8 cellular contexts compared by ENCODE assay signal in the genomic region with DNA sequence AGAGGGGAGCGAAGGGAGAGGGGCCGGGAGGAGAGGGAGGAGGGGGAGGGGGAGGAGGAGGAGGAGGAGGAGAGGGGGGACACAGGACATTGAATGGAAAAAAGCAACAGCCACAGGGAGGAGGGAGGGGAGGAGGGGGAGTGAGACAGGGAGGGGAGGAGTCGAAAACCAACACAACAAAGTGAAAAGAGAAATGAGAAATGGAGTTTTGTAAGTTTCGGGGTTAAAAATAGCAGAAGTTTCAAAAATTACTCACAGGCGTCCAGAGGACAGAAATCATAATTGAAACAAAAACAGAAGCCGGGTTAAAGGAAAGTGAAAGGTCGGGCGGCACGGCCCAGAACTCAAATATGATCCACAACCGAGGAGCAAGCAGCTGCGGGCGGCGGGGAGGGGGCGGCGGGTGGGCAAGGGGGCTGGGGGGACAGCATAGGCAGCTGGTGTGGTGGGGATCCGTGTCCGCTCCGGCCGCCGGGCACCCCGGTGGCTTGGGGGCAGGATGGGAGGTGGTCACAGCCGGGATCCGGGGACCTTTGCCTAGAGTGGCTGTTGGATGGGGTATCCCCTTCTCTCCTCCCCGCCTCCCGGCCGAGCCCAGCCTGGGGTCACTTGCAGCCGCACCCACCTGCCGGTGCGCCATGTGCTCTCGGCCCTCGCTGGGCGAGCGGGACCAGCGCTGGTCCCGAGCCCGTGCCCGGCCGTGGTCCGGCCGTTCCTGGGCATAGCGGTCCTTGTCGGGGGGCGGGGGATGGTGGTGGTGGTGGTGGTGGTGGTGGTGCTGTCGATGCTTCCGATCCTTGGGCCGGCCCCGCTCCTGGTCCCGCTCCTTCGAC. TPM values are rescaled to one million over a fixed set of nuclear protein-coding genes. Genes with fewer than 3 reads are reported as not detected.
A peak's percentile ranks its signal among the peaks of the same experiment; 100 is the strongest.
DNase-seq lines count a peak whose midpoint lies in the region; ATAC-seq and TF ChIP-seq lines count a peak whose summit lies in the region.

No MANE protein-coding gene starts in this region.

- no peak for TF ChIP-seq CTCF in smooth muscle cell (IDR thresholded peaks at IDR 0.05; ENCODE audit: borderline replicate concordance, insufficient read depth, poor library complexity, severe bottlenecking)

- H3K36me3 Mint-ChIP-seq in activated T-helper 17 cell treated with anti-CD3 and anti-CD28 coated beads, Interleukin-2, amount 50 U/mL, for 72 hours (ENCODE audit: low read depth), result no peaks in the 10 kb centered on the region

- no peaks in the 10 kb centered on the region for H3F3A ChIP-seq in smooth muscle cell (ENCODE audit: low read depth)

- H3K9ac ChIP-seq in BLaER1 treated with 17β-estradiol and CSF1 and Interleukin-3, amounts not matched to agents 10 nM and 100 nM, result peak overlapping the region; percentile 90 to 99 (median 97)
- peak overlapping the region in 2 of 3 donors; percentile 21 to 66 for H3K9ac ChIP-seq in skeletal muscle tissue (ENCODE audit: low read depth in 1 of 3, low read length in 3 of 3)
- H3K9ac ChIP-seq in smooth muscle cell (ENCODE audit: low read depth), result no peak overlapping the region

- H3K36me3 ChIP-seq in BLaER1 treated with 17β-estradiol and CSF1 and Interleukin-3, amounts not matched to agents 10 nM and 100 nM, result peaks cover 0 to 7% (median 0%) of the 10 kb centered on the region in 11 experiments; a peak in 3 of 22 replicates
- H3K36me3 ChIP-seq in skeletal muscle tissue (ENCODE audit: control insufficient read depth in 3 of 3, insufficient read depth in 3 of 3, low read length in 3 of 3) (no peaks in the 10 kb centered on the region), smooth muscle cell (ENCODE audit: low read depth) (no peaks in the 10 kb centered on the region)

- peak overlapping the region; percentile 93 to 98 (median 97) for H3K4me2 ChIP-seq in BLaER1 treated with 17β-estradiol and CSF1 and Interleukin-3, amounts not matched to agents 10 nM and 100 nM
- H3K4me2 ChIP-seq in smooth muscle cell, result no peak overlapping the region

- H3K4me1 Mint-ChIP-seq in activated T-helper 17 cell treated with anti-CD3 and anti-CD28 coated beads, Interleukin-2, amount 50 U/mL, for 72 hours, result peaks cover 19% of the 10 kb centered on the region

- ATAC-seq in GM21529 (IDR thresholded peaks at IDR 0.05; ENCODE audit: unreplicated experiment), result peak; percentile 57
- ATAC-seq in activated T-helper 17 cell treated with anti-CD3 and anti-CD28 coated beads, Interleukin-2, amount 50 U/mL, for 72 hours (replicated peaks), result peak; percentile 87

- H4K20me1 ChIP-seq in BLaER1 treated with 17β-estradiol and CSF1 and Interleukin-3, amounts not matched to agents 10 nM and 100 nM, result no peaks in the 10 kb centered on the region
- no peaks in the 10 kb centered on the region for H4K20me1 ChIP-seq in smooth muscle cell (ENCODE audit: low read depth)

- H3K4me3 ChIP-seq in BLaER1 treated with 17β-estradiol and CSF1 and Interleukin-3, amounts not matched to agents 10 nM and 100 nM, result peak overlapping the region; percentile 59 to 81 (median 72)
- peak overlapping the region; percentile 24 to 62 (median 40) for H3K4me3 ChIP-seq in skeletal muscle tissue (ENCODE audit: low read length in 3 of 3)
- no peak overlapping the region for H3K4me3 ChIP-seq in smooth muscle cell

- DNase-seq in NOMO-1 (lab: John Stamatoyannopoulos, UW; ENCODE audit: unreplicated experiment in 2 of 2), result peak; percentile 87 to 97
- peak; percentile 31 for DNase-seq in globus pallidus (ENCODE audit: low spot score)
- no peak for DNase-seq in smooth muscle cell (lab: John Stamatoyannopoulos, UW; ENCODE audit: unreplicated experiment)
- DNase-seq in NCI-H526 (lab: John Stamatoyannopoulos, UW), result no peak

- H3K27me3 Mint-ChIP-seq in activated T-helper 17 cell treated with anti-CD3 and anti-CD28 coated beads, Interleukin-2, amount 50 U/mL, for 72 hours, result no peaks in the 10 kb centered on the region

- peak overlapping the region; percentile 91 to 100 (median 100) for H3K27ac ChIP-seq in BLaER1 treated with 17β-estradiol and CSF1 and Interleukin-3, amounts not matched to agents 10 nM and 100 nM
- H3K27ac ChIP-seq in skeletal muscle tissue (ENCODE audit: low read depth, low read length) (peak overlapping the region; percentile 66), smooth muscle cell (ENCODE audit: low read depth) (no peak overlapping the region)

- H3K9me3 ChIP-seq in BLaER1 treated with 17β-estradiol and CSF1 and Interleukin-3, amounts not matched to agents 10 nM and 100 nM (replicated peaks in 1 of 11), result no peaks in the 10 kb centered on the region
- H3K9me3 ChIP-seq in skeletal muscle tissue (ENCODE audit: control insufficient read depth in 3 of 3, low read length in 3 of 3) (no peaks in the 10 kb centered on the region), smooth muscle cell (replicated peaks; ENCODE audit: low read depth) (no peaks in the 10 kb centered on the region)

- H3K4me1 ChIP-seq in BLaER1 treated with 17β-estradiol and CSF1 and Interleukin-3, amounts not matched to agents 10 nM and 100 nM, result peaks cover 51 to 86% (median 80%) of the 10 kb centered on the region in 10 experiments
- no peaks in the 10 kb centered on the region for H3K4me1 ChIP-seq in skeletal muscle tissue (ENCODE audit: control insufficient read depth in 3 of 3, insufficient read depth in 3 of 3, low read length in 3 of 3)
- no peaks in the 10 kb centered on the region for H3K4me1 ChIP-seq in smooth muscle cell (ENCODE audit: low read depth)

- peaks cover 0 to 10% (median 0%) of the 10 kb centered on the region in 11 experiments; a peak in 4 of 22 replicates for H3K27me3 ChIP-seq in BLaER1 treated with 17β-estradiol and CSF1 and Interleukin-3, amounts not matched to agents 10 nM and 100 nM
- H3K27me3 ChIP-seq in skeletal muscle tissue (ENCODE audit: control insufficient read depth in 3 of 3, insufficient read depth in 3 of 3, low read length in 3 of 3) (peaks cover 0 to 10% (median 5%) of the 10 kb centered on the region in 3 donors), smooth muscle cell (ENCODE audit: low read depth) (no peaks in the 10 kb centered on the region)

- peak overlapping the region; percentile 89 for H3K27ac Mint-ChIP-seq in activated T-helper 17 cell treated with anti-CD3 and anti-CD28 coated beads, Interleukin-2, amount 50 U/mL, for 72 hours

- 92% methylated on average over 34 of the region's 49 CpGs for WGBS in smooth muscle cell (ENCODE audit: low lambda C conversion rate)

- H3K9me3 Mint-ChIP-seq in activated T-helper 17 cell treated with anti-CD3 and anti-CD28 coated beads, Interleukin-2, amount 50 U/mL, for 72 hours, result no peaks in the 10 kb centered on the region

- H2AFZ ChIP-seq in smooth muscle cell (ENCODE audit: low read depth), result no peak overlapping the region

- H3K4me3 Mint-ChIP-seq in activated T-helper 17 cell treated with anti-CD3 and anti-CD28 coated beads, Interleukin-2, amount 50 U/mL, for 72 hours, result peak overlapping the region; percentile 86

- H3K79me2 ChIP-seq in smooth muscle cell (ENCODE audit: low read depth), result no peaks in the 10 kb centered on the region

RNA-seq across cellular contexts. Expression of gene IER2, which starts 58.1 kb away (rescaled TPM):
- 100 to 1,000 TPM in 1 of 2 donors, 10 to 100 TPM in 1; 85.9 to 140 TPM for total RNA-seq in activated T-helper 17 cell treated with anti-CD3 and anti-CD28 coated beads, Interleukin-2, amount 50 U/mL, for 72 hours
- total RNA-seq in skeletal muscle tissue, result 23.5 TPM
- total RNA-seq in smooth muscle cell, result 113 and 118 TPM in 2 replicates
- polyA plus RNA-seq in smooth muscle cell, result 732 and 766 TPM in 2 replicates

RNA-seq across cellular contexts. Expression of gene STX10, which starts 58.2 kb away (rescaled TPM):
- total RNA-seq in activated T-helper 17 cell treated with anti-CD3 and anti-CD28 coated beads, Interleukin-2, amount 50 U/mL, for 72 hours, result 10 to 100 TPM; 76.4 to 91.3 TPM
- total RNA-seq in skeletal muscle tissue (24.5 TPM), smooth muscle cell (37.6 and 59.6 TPM in 2 replicates)
- polyA plus RNA-seq in smooth muscle cell, result 69.1 and 83.1 TPM in 2 replicates

Comparison
In these comparisons a context has a peak if more than half of its experiments do, and no peak if none do; other contexts are left out.
1. DNase-seq: peak in NOMO-1 (2 of 2) and globus pallidus (single experiment); none in smooth muscle cell (single experiment) and NCI-H526 (0 of 2).